15 cellular contexts compared by ENCODE assay signal in the genomic region with DNA sequence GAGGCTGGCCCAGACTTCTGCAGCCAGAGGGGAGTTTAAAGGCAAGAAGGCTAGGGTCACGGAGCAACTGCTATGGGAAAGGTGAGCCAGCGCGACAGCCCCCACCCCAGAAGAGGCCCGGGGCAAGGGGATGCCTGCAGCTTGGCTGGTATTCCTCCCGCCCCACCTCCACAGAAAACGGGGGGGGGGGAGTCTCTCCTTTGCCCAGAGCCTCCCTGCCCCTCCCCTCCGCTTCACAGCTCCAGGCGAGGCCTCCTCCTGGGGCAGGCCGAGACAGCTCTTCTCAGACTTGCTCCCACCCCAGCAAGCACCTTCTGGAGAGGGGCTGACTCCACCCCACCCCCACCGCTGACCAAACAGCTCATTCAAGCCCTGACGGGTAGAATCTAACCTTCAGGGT. TPM values are rescaled to one million over a fixed set of nuclear protein-coding genes. Genes with fewer than 3 reads are reported as not detected.
DNase-seq lines count a peak whose midpoint lies in the region; ATAC-seq and TF ChIP-seq lines count a peak whose summit lies in the region.
"Had no signal": no experiment of that assay in that cellular context is flagged by ENCODE, and none has a peak within 500 bp of the region (broad histone marks: within the 10 kb centered on the region; RNA-seq: fewer than 3 reads in every experiment).

No MANE protein-coding gene starts in this region.

- ATAC-seq in activated CD8-positive, alpha-beta memory T cell treated with anti-CD3 and anti-CD28 coated beads, Interleukin-2, amount 10 ng/mL, durations not matched to agents 7 days and 5 days: no peak
- ATAC-seq in HG02970 (IDR thresholded peaks at IDR 0.05; ENCODE audit: low FRiP score, unreplicated experiment): no peak
- ATAC-seq: activated CD8-positive, alpha-beta T cell treated with anti-CD3 and anti-CD28 coated beads, Interleukin-2, amount 10 ng/mL, durations not matched to agents 7 days and 5 days had no signal

- no peak overlapping the region for H3K4me3 Mint-ChIP-seq in Caco-2 (ENCODE audit: unreplicated experiment)
- H3K4me3 Mint-ChIP-seq in activated CD8-positive, alpha-beta memory T cell treated with anti-CD3 and anti-CD28 coated beads, Interleukin-2, amount 10 ng/mL, durations not matched to agents 7 days and 5 days: no peak overlapping the region
- H3K4me3 Mint-ChIP-seq in osteocyte (ENCODE audit: unreplicated experiment): no peak overlapping the region
- H3K4me3 Mint-ChIP-seq: activated CD8-positive, alpha-beta T cell treated with anti-CD3 and anti-CD28 coated beads, Interleukin-2, amount 10 ng/mL, durations not matched to agents 7 days and 5 days; activated naive CD4-positive, alpha-beta T cell treated with anti-CD3 and anti-CD28 coated beads, Interleukin-2, amount 10 ng/mL, durations not matched to agents 7 days and 5 days had no signal

- H3K4me3 ChIP-seq in Caco-2 (ENCODE audit: low read depth, low read length): no peak overlapping the region
- H3K4me3 ChIP-seq: SK-N-MC, skin epidermis had no signal

- intact Hi-C loops in Caco-2 (cut with micrococcal nuclease; ENCODE audit: unreplicated experiment): no loop called here

- CTCF ChIA-PET in Caco-2 (lab: Charles Lee): interaction anchor here (0.8 kb wide), 1 partner anchor 19 kb away, joined by 3 read pairs; no protein-coding TSS in a partner anchor
- CTCF ChIA-PET in activated CD8-positive, alpha-beta memory T cell treated with anti-CD3 and anti-CD28 coated beads, Interleukin-2, amount 10 ng/mL, durations not matched to agents 7 days and 5 days (lab: Charles Lee): interaction anchor here (0.8 to 2.5 kb wide), 3 partner anchors 8 to 13 kb away, joined by 3 to 6 read pairs (median 5); no protein-coding TSS in a partner anchor

- H3K4me1 Mint-ChIP-seq in Caco-2 (ENCODE audit: low read depth, unreplicated experiment): peaks cover 13% of the 10 kb centered on the region
- peaks cover 62% of the 10 kb centered on the region for H3K4me1 Mint-ChIP-seq in activated CD8-positive, alpha-beta memory T cell treated with anti-CD3 and anti-CD28 coated beads, Interleukin-2, amount 10 ng/mL, durations not matched to agents 7 days and 5 days
- H3K4me1 Mint-ChIP-seq in osteocyte (ENCODE audit: unreplicated experiment): peaks cover 44% of the 10 kb centered on the region

- H3K27me3 Mint-ChIP-seq in Caco-2 (ENCODE audit: insufficient read depth, unreplicated experiment): no peaks in the 10 kb centered on the region
- H3K27me3 Mint-ChIP-seq in activated CD8-positive, alpha-beta memory T cell treated with anti-CD3 and anti-CD28 coated beads, Interleukin-2, amount 10 ng/mL, durations not matched to agents 7 days and 5 days: no peaks in the 10 kb centered on the region
- H3K27me3 Mint-ChIP-seq in osteocyte (ENCODE audit: unreplicated experiment): no peaks in the 10 kb centered on the region
- H3K27me3 Mint-ChIP-seq: activated naive CD4-positive, alpha-beta T cell treated with anti-CD3 and anti-CD28 coated beads, Interleukin-2, amount 10 ng/mL, durations not matched to agents 7 days and 5 days had no signal

- POLR2A ChIA-PET in Caco-2 (lab: Charles Lee): interaction anchor here (0.6 kb wide), 2 partner anchors 8 to 519 kb away, joined by 3 to 11 read pairs; no protein-coding TSS in a partner anchor

- no peaks in the 10 kb centered on the region for H3K36me3 ChIP-seq in Caco-2 (ENCODE audit: control insufficient read depth, insufficient read depth, low read length)

- H3K27ac Mint-ChIP-seq in Caco-2 (ENCODE audit: unreplicated experiment) (peak overlapping the region; percentile 40), osteocyte (ENCODE audit: unreplicated experiment) (peak overlapping the region; percentile 14)
- peak overlapping the region; percentile 22 for H3K27ac Mint-ChIP-seq in activated CD8-positive, alpha-beta memory T cell treated with anti-CD3 and anti-CD28 coated beads, Interleukin-2, amount 10 ng/mL, durations not matched to agents 7 days and 5 days
- H3K27ac Mint-ChIP-seq: activated CD8-positive, alpha-beta T cell treated with anti-CD3 and anti-CD28 coated beads, Interleukin-2, amount 10 ng/mL, durations not matched to agents 7 days and 5 days; activated naive CD4-positive, alpha-beta T cell treated with anti-CD3 and anti-CD28 coated beads, Interleukin-2, amount 10 ng/mL, durations not matched to agents 7 days and 5 days had no signal

- H3K36me3 Mint-ChIP-seq in Caco-2 (ENCODE audit: insufficient read depth, unreplicated experiment) (peaks cover 40% of the 10 kb centered on the region), osteocyte (ENCODE audit: unreplicated experiment) (peaks cover 21% of the 10 kb centered on the region)
- H3K36me3 Mint-ChIP-seq in activated CD8-positive, alpha-beta memory T cell treated with anti-CD3 and anti-CD28 coated beads, Interleukin-2, amount 10 ng/mL, durations not matched to agents 7 days and 5 days: peaks cover 22% of the 10 kb centered on the region

- no TSS peak for BruUV-seq in Caco-2 (replicated peaks; lab: Mats Ljungman, UMichigan)

- TF ChIP-seq CTCF in Caco-2 (IDR thresholded peaks at IDR 0.05; ENCODE audit: insufficient read depth in 1 of 2, low read depth in 1 of 2, low read length in 1 of 2, severe bottlenecking in 1 of 2, unreplicated experiment in 1 of 2) (no peak), osteocyte (IDR thresholded peaks at IDR 0.05) (no peak)

- H3K9me3 Mint-ChIP-seq in Caco-2 (ENCODE audit: unreplicated experiment): no peaks in the 10 kb centered on the region
- H3K9me3 Mint-ChIP-seq in activated CD8-positive, alpha-beta memory T cell treated with anti-CD3 and anti-CD28 coated beads, Interleukin-2, amount 10 ng/mL, durations not matched to agents 7 days and 5 days (ENCODE audit: low read depth): no peaks in the 10 kb centered on the region
- no peaks in the 10 kb centered on the region for H3K9me3 Mint-ChIP-seq in osteocyte (ENCODE audit: unreplicated experiment)
- H3K9me3 Mint-ChIP-seq: activated naive CD4-positive, alpha-beta T cell treated with anti-CD3 and anti-CD28 coated beads, Interleukin-2, amount 10 ng/mL, durations not matched to agents 7 days and 5 days had no signal

- no peaks in the 10 kb centered on the region for H3K9me3 ChIP-seq in Caco-2

- H3K27me3 ChIP-seq in Caco-2 (replicated peaks; ENCODE audit: control insufficient read depth, insufficient read depth, low read length): no peaks in the 10 kb centered on the region

- DNase-seq in Caco-2 (no peak), islet precursor cell (peak; percentile 57), osteocyte (ENCODE audit: extremely low spot score, unreplicated experiment) (no peak), NCI-H2227 (lab: John Stamatoyannopoulos, UW; ENCODE audit: unreplicated experiment) (no peak), kidney tubule cell (ENCODE audit: low spot score) (no peak), NCI-H2227 treated with DMSO at 0.1 percent for 48 hours (lab: John Stamatoyannopoulos, UW) (no peak)
- DNase-seq in activated CD8-positive, alpha-beta memory T cell treated with anti-CD3 and anti-CD28 coated beads, Interleukin-2, amount 10 ng/mL, durations not matched to agents 7 days and 5 days: peak; percentile 11
- DNase-seq: activated CD8-positive, alpha-beta T cell treated with anti-CD3 and anti-CD28 coated beads, Interleukin-2, amount 10 ng/mL, durations not matched to agents 7 days and 5 days; activated naive CD4-positive, alpha-beta T cell treated with anti-CD3 and anti-CD28 coated beads, Interleukin-2, amount 10 ng/mL, durations not matched to agents 7 days and 5 days; cerebellar nuclear complex; IMR-90; stimulated activated naive CD4-positive, alpha-beta T cell treated with Interleukin-2 at 50 U/mL for 16 hours had no signal

- 0 out of 2 replicates have a peak, but pooled peaks cover 1% of the 10 kb centered on the region for H3K4me1 ChIP-seq in Caco-2

RNA-seq across cellular contexts. Expression of a gene that starts 13.4 kb away (rescaled TPM):
- total RNA-seq in Caco-2 (2022) (169 and 178 TPM in 2 replicates), osteocyte (155 and 159 TPM in 2 replicates)
- total RNA-seq in activated CD8-positive, alpha-beta memory T cell treated with anti-CD3 and anti-CD28 coated beads, Interleukin-2, amount 10 ng/mL, durations not matched to agents 7 days and 5 days: 100 to 1,000 TPM; 196 to 320 TPM

Comparison
In these comparisons a context has a peak if more than half of its experiments do, and no peak if none do; other contexts are left out.
1. DNase-seq: peak in activated CD8-positive, alpha-beta memory T cell treated with anti-CD3 and anti-CD28 coated beads, Interleukin-2, amount 10 ng/mL, durations not matched to agents 7 days and 5 days (single experiment) and islet precursor cell (single experiment); none in Caco-2 (0 of 2), osteocyte (single experiment), NCI-H2227 (single experiment), kidney tubule cell (single experiment) and NCI-H2227 treated with DMSO at 0.1 percent for 48 hours (single experiment).
2. Peak in every context shown above with its lines, with median percentiles within 50 percentile points of each other: H3K27ac Mint-ChIP-seq.